ENCODE assay signal across 2 cellular contexts in genomic region chr10:2981361-2981801, GRCh38.
TF ChIP-seq lines count a peak whose summit lies in the region.

No MANE protein-coding gene starts in this region.

TF ChIP-seq in IMR-90, 13 proteins besides CTCF, POLR2A, EP300 and RAD21:
- TF ChIP-seq RCOR1 (IDR thresholded peaks at IDR 0.05; ENCODE audit: insufficient replicate concordance, low read length) (no peak), MXI1 (IDR thresholded peaks at IDR 0.05; ENCODE audit: borderline replicate concordance, low read depth, low read length) (no peak), SMC3 (IDR thresholded peaks at IDR 0.05; ENCODE audit: low read depth, low read length) (no peak), FOS (IDR thresholded peaks at IDR 0.05; ENCODE audit: low read depth, low read length) (no peak), USF2 (IDR thresholded peaks at IDR 0.05; ENCODE audit: low read depth, low read length) (no peak), MAZ (IDR thresholded peaks at IDR 0.05; ENCODE audit: borderline replicate concordance, low read depth, low read length) (no peak), ELK1 (IDR thresholded peaks at IDR 0.05; ENCODE audit: borderline replicate concordance, low read depth, low read length) (no peak), CEBPB (IDR thresholded peaks at IDR 0.05; ENCODE audit: low read depth, low read length) (no peak), NFE2L2 (IDR thresholded peaks at IDR 0.05; ENCODE audit: low read depth, low read length) (no peak), MAFK (IDR thresholded peaks at IDR 0.05; ENCODE audit: low read depth, low read length) (no peak), RFX5 (IDR thresholded peaks at IDR 0.05; ENCODE audit: low read depth, low read length) (no peak), CHD1 (IDR thresholded peaks at IDR 0.05; ENCODE audit: low read depth, low read length) (no peak), BHLHE40 (IDR thresholded peaks at IDR 0.05; ENCODE audit: low read depth, low read length) (no peak; the same call in 1 of the 2 replicates)

TF ChIP-seq in K562, 482 proteins besides CTCF, POLR2A, EP300 and RAD21:
- TF ChIP-seq FOSL1 (tag; conservative IDR thresholded peaks at IDR 0.05) = 0 out of 2 replicates have a peak, but pooled peaks have one; percentile 15
- no peak for TF ChIP-seq ZBTB43 (CRISPR knock-in tag; IDR thresholded peaks at IDR 0.05)
- TF ChIP-seq NRF1 (conservative IDR thresholded peaks at IDR 0.05 in 1 of 2, IDR thresholded peaks at IDR 0.05 in 1 of 2) = no peak
- TF ChIP-seq MAFG (tag; conservative IDR thresholded peaks at IDR 0.05) = 0 out of 2 replicates have a peak, but pooled peaks have one; percentile 3
